ENCODE assay signal across 35 cellular contexts in the genomic region with DNA sequence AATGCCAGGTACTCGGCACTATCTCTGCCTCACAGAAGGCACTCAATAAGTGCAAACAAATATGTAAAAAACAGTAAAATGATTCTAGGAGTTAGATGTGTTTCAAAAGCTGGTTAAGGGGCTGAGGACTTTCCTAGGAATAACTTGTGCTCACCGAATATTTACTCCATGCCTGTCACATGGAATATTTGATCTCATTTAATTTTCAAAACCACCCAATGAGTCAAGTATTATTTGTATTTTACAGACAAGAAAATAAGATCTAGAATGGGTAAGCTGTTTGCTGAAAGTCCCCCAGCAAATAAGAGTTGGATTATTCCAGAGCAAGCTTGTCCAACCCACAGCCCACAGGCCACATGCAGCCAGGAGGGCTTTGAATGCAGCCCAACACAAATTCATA.
"Had no signal": no experiment of that assay in that cellular context is flagged by ENCODE, and none has a peak within 500 bp of the region (broad histone marks: within the 10 kb centered on the region; RNA-seq: fewer than 3 reads in every experiment).

No MANE protein-coding gene starts in this region.

- H3K27ac ChIP-seq: KMS-11 had no signal

- H3K27me3 ChIP-seq: MG63 had no signal

- DNase-seq: Karpas-422, Kasumi-1, MG63, MV-4-11, NCI-H1048, NCI-H1092, NCI-H1092 treated with DMSO at 0.1 percent for 48 hours, NCI-H1105, NCI-H1105 treated with DMSO at 0.1 percent for 48 hours, NCI-H1417, NCI-H1417 treated with DMSO at 0.1 percent for 48 hours, NCI-H1436, NCI-H1436 treated with DMSO at 0.1 percent for 48 hours, NCI-H146, NCI-H1694, NCI-H1694 treated with DMSO at 0.1 percent for 48 hours, NCI-H187, NCI-H187 treated with DMSO at 0.1 percent for 48 hours, NCI-H1930, NCI-H2029, NCI-H2029 treated with DMSO at 0.1 percent for 48 hours, NCI-H2081, NCI-H2081 treated with DMSO at 0.1 percent for 48 hours, NCI-H2107, NCI-H2171, NCI-H2171 treated with DMSO at 0.1 percent for 48 hours, NCI-H2227 treated with DMSO at 0.1 percent for 48 hours, NCI-H226, NCI-H345, NCI-H446, NCI-H446 treated with DMSO at 0.1 percent for 48 hours, NCI-H510A, NCI-H510A treated with DMSO at 0.1 percent for 48 hours, NCI-H524 had no signal

- H3K36me3 ChIP-seq: MG63 had no signal

- H3K9ac ChIP-seq: KMS-11 had no signal

- H3K4me3 ChIP-seq: MG63 had no signal

- H3K4me2 ChIP-seq: KMS-11 had no signal
